In genomic region chr5:171736976-171737848, GRCh38 we compare ENCODE assay signal across 24 cellular contexts. TPM values are rescaled to one million over a fixed set of nuclear protein-coding genes. Genes with fewer than 3 reads are reported as not detected.
A peak's percentile ranks its signal among the peaks of the same experiment; 100 is the strongest.
DNase-seq lines count a peak whose midpoint lies in the region; FAIRE-seq and TF ChIP-seq lines count a peak whose summit lies in the region.
"Had no signal": no experiment of that assay in that cellular context is flagged by ENCODE, and none has a peak within 500 bp of the region (broad histone marks: within the 10 kb centered on the region; RNA-seq: fewer than 3 reads in every experiment).

No MANE protein-coding gene starts in this region.

- TF ChIP-seq POLR2A in thyroid gland (IDR thresholded peaks at IDR 0.05), result no peak

- H3K27ac Mint-ChIP-seq in endodermal cell, result no peak overlapping the region
- H3K27ac Mint-ChIP-seq: activated CD8-positive, alpha-beta memory T cell treated with anti-CD3 and anti-CD28 coated beads, Interleukin-2, amount 10 ng/mL, durations not matched to agents 7 days and 5 days had no signal

- no peak for FAIRE-seq in RCC 7860 (lab: Jason Lieb, UNC)

- H3K4me3 ChIP-seq in endodermal cell (ENCODE audit: low read length), result no peak overlapping the region
- no peak overlapping the region for H3K4me3 ChIP-seq in thyroid gland (replicated peaks in 1 of 3)
- H3K4me3 ChIP-seq: ascending aorta, hepatocyte, SJSA1, suprapubic skin had no signal

- no peak overlapping the region for H3K9ac ChIP-seq in endodermal cell (ENCODE audit: extremely low read depth, low read length, poor library complexity, severe bottlenecking)

- H3K9me3 ChIP-seq in endodermal cell (ENCODE audit: control insufficient read depth, low read length), result no peaks in the 10 kb centered on the region
- H3K9me3 ChIP-seq in thyroid gland, result no peaks in the 10 kb centered on the region
- H3K9me3 ChIP-seq: ascending aorta, SJSA1, suprapubic skin had no signal

- 85 to 92% methylated on average over 4 to 10 of the region's 10 CpGs for WGBS in endodermal cell (ENCODE audit: insufficient coverage in 1 of 2, insufficient read length in 1 of 2), 2 experiments
- WGBS in thyroid gland, 2 donors, result 22 to 23% methylated on average over 10 of the region's 10 CpGs

- no peaks in the 10 kb centered on the region for H3K36me3 Mint-ChIP-seq in endodermal cell (ENCODE audit: low read depth)
- H3K36me3 Mint-ChIP-seq: activated CD8-positive, alpha-beta memory T cell treated with anti-CD3 and anti-CD28 coated beads, Interleukin-2, amount 10 ng/mL, durations not matched to agents 7 days and 5 days had no signal

- no peaks in the 10 kb centered on the region for H3K9me3 Mint-ChIP-seq in endodermal cell

- no peaks in the 10 kb centered on the region for H3K36me3 ChIP-seq in endodermal cell (ENCODE audit: control insufficient read depth, insufficient read depth, low read length)
- no peaks in the 10 kb centered on the region for H3K36me3 ChIP-seq in thyroid gland
- H3K36me3 ChIP-seq: ascending aorta, SJSA1, suprapubic skin had no signal

- intact Hi-C loops in thyroid gland (cut with DNase I), result no loop called here

- H3K27me3 ChIP-seq in endodermal cell (ENCODE audit: control insufficient read depth, insufficient read depth, low read length, poor library complexity, severe bottlenecking) (peaks cover 7% of the 10 kb centered on the region), thyroid gland (no peaks in the 10 kb centered on the region)
- H3K27me3 ChIP-seq: ascending aorta, hepatocyte, SJSA1, suprapubic skin had no signal

- no peak overlapping the region for H3K27ac ChIP-seq in endodermal cell (ENCODE audit: low read depth, low read length)
- peak overlapping the region; percentile 21 to 72 (median 49) for H3K27ac ChIP-seq in thyroid gland
- H3K27ac ChIP-seq: C4-2B, epithelial cell of prostate, hepatocyte, SJSA1, suprapubic skin had no signal

- H3K4me1 Mint-ChIP-seq in endodermal cell, result peaks cover 32% of the 10 kb centered on the region
- H3K4me1 Mint-ChIP-seq: activated CD8-positive, alpha-beta memory T cell treated with anti-CD3 and anti-CD28 coated beads, Interleukin-2, amount 10 ng/mL, durations not matched to agents 7 days and 5 days had no signal

- H3K4me3 Mint-ChIP-seq in endodermal cell, result no peak overlapping the region
- H3K4me3 Mint-ChIP-seq: activated CD8-positive, alpha-beta memory T cell treated with anti-CD3 and anti-CD28 coated beads, Interleukin-2, amount 10 ng/mL, durations not matched to agents 7 days and 5 days had no signal

- DNase-seq in NCI-H1105 (lab: John Stamatoyannopoulos, UW), result peak; percentile 4
- no peak for DNase-seq in endodermal cell
- peak; percentile 13 for DNase-seq in islet precursor cell
- peak; percentile 74 to 76 for DNase-seq in thyroid gland
- no peak for DNase-seq in RCC 7860 (ENCODE audit: low spot score)
- DNase-seq in stimulated activated CD4-positive, alpha-beta T cell treated with anti-CD3 and anti-CD28 coated beads, Interleukin-12 subunit alpha, Interleukin-12 subunit beta, amount 100 ng/mL, for 4 hours, result no peak
- DNase-seq in DMS79 (lab: John Stamatoyannopoulos, UW), result no peak
- DNase-seq: activated CD8-positive, alpha-beta memory T cell treated with anti-CD3 and anti-CD28 coated beads, Interleukin-2, amount 10 ng/mL, durations not matched to agents 7 days and 5 days; activated gamma-delta T cell treated with Interleukin-2 at 50 U/mL for 16 hours; DMS 273 treated with DMSO at 0.1 percent for 48 hours; GOT3; KBM-7; kidney glomerular epithelial cell; NCI-H1092; NCI-H69; stimulated activated CD4-positive, alpha-beta T cell treated with anti-CD3 and anti-CD28 coated beads, Interleukin-4, amount 100 ng/mL, for 1 hour had no signal

- peak; percentile 9 for TF ChIP-seq CTCF in endodermal cell (conservative IDR thresholded peaks at IDR 0.05)
- TF ChIP-seq CTCF in thyroid gland (IDR thresholded peaks at IDR 0.05), result peak in 3 of 6 experiments; percentile 12 to 15 (median 15)

- H3K4me1 ChIP-seq in endodermal cell (ENCODE audit: control insufficient read depth, insufficient read depth, low read length) (peaks cover 6% of the 10 kb centered on the region), thyroid gland (peaks cover 7 to 19% of the 10 kb centered on the region in 2 donors)
- H3K4me1 ChIP-seq: SJSA1 had no signal

- peaks cover 3% of the 10 kb centered on the region for H3K27me3 Mint-ChIP-seq in endodermal cell (ENCODE audit: insufficient read depth)

RNA-seq across cellular contexts. Expression of gene SMIM23, which starts 48.4 kb away (rescaled TPM):
- total RNA-seq in endodermal cell (not detected), thyroid gland (not detected)
- not detected for polyA plus RNA-seq in endodermal cell (2013, experiment 1 of 2)
- polyA plus RNA-seq in endodermal cell (2013, experiment 2 of 2), result not detected
- total RNA-seq: activated CD8-positive, alpha-beta memory T cell treated with anti-CD3 and anti-CD28 coated beads, Interleukin-2, amount 10 ng/mL, durations not matched to agents 7 days and 5 days; ascending aorta; hepatocyte; omental fat pad; SJSA1; skeletal muscle tissue; suprapubic skin had no signal
- polyA plus RNA-seq: hepatocyte had no signal

Comparison
In these comparisons a context has a peak if more than half of its experiments do, and no peak if none do; other contexts are left out.
1. DNase-seq: peak in NCI-H1105 (single experiment), islet precursor cell (single experiment) and thyroid gland (2 of 2); none in endodermal cell (single experiment), RCC 7860 (single experiment), stimulated activated CD4-positive, alpha-beta T cell treated with anti-CD3 and anti-CD28 coated beads, Interleukin-12 subunit alpha, Interleukin-12 subunit beta, amount 100 ng/mL, for 4 hours (single experiment) and DMS79 (single experiment).